16 cellular contexts compared by ENCODE assay signal in genomic region chr3:68832680-68833079, GRCh38.
DNase-seq lines count a peak whose midpoint lies in the region; FAIRE-seq and TF ChIP-seq lines count a peak whose summit lies in the region.
"Had no signal": no experiment of that assay in that cellular context is flagged by ENCODE, and none has a peak within 500 bp of the region (broad histone marks: within the 10 kb centered on the region; RNA-seq: fewer than 3 reads in every experiment).

No MANE protein-coding gene starts in this region.

- H4K8ac ChIP-seq in H1 (ENCODE audit: extremely low read depth, insufficient read depth, low read length), result no peak overlapping the region
- H4K8ac ChIP-seq in trophoblast cell (ENCODE audit: low read depth, low read length), result no peak overlapping the region

- TF ChIP-seq POLR2A in H1 (IDR thresholded peaks at IDR 0.05; ENCODE audit: control extremely low read depth in 1 of 2, low read depth in 2 of 2, low read length in 2 of 2), result no peak

- H3K27me3 Mint-ChIP-seq in neural crest cell (ENCODE audit: low read depth), result peaks cover 2% of the 10 kb centered on the region

- BruUV-seq in PC-9 (replicated peaks; lab: Mats Ljungman, UMichigan), result no TSS peak

- H3K27ac Mint-ChIP-seq in neural crest cell (ENCODE audit: unreplicated experiment), result peak overlapping the region; percentile 30
- H3K27ac Mint-ChIP-seq: CD4-positive, alpha-beta memory T cell; GM23338 had no signal

- H2BK12ac ChIP-seq in H1 (ENCODE audit: low read depth, low read length) (no peak overlapping the region), trophoblast cell (ENCODE audit: low read length) (no peak overlapping the region)

- H3K36me3 ChIP-seq in H1 (ENCODE audit: control insufficient read depth in 2 of 4, insufficient read depth in 4 of 4, low read length in 3 of 4) (no peaks in the 10 kb centered on the region), trophoblast cell (ENCODE audit: control insufficient read depth in 1 of 2, insufficient read depth in 2 of 2, low read length in 2 of 2) (no peaks in the 10 kb centered on the region), PC-9 (ENCODE audit: low read depth) (no peaks in the 10 kb centered on the region)
- H3K36me3 ChIP-seq: BLaER1 had no signal

- no peak overlapping the region for H2BK15ac ChIP-seq in H1 (ENCODE audit: low read length)

- H3K9me3 Mint-ChIP-seq in neural crest cell, result peaks cover 8% of the 10 kb centered on the region

- H3K4me1 ChIP-seq in H1 (replicated peaks in 1 of 4; ENCODE audit: control insufficient read depth in 3 of 4, insufficient read depth in 4 of 4, low read length in 3 of 4) (no peaks in the 10 kb centered on the region), trophoblast cell (ENCODE audit: control insufficient read depth in 1 of 2, insufficient read depth in 2 of 2, low read length in 2 of 2) (no peaks in the 10 kb centered on the region), PC-9 (replicated peaks; ENCODE audit: insufficient read depth) (no peaks in the 10 kb centered on the region)
- H3K4me1 ChIP-seq: BLaER1 had no signal

- no peaks in the 10 kb centered on the region for H3K27me3 ChIP-seq in H1 (replicated peaks in 1 of 4; ENCODE audit: control insufficient read depth in 3 of 4, extremely low read depth in 1 of 4, insufficient read depth in 3 of 4, low read length in 3 of 4)
- H3K27me3 ChIP-seq in trophoblast cell (ENCODE audit: insufficient read depth, low read length), result no peaks in the 10 kb centered on the region
- H3K27me3 ChIP-seq in PC-9 (ENCODE audit: insufficient read depth, low read depth), result 0 out of 2 replicates have a peak, but pooled peaks cover 7% of the 10 kb centered on the region
- H3K27me3 ChIP-seq: BLaER1 had no signal

- H4K20me1 ChIP-seq in H1 (replicated peaks in 1 of 2; ENCODE audit: control insufficient read depth in 1 of 2, insufficient read depth in 2 of 2, low read length in 2 of 2) (no peaks in the 10 kb centered on the region), PC-9 (ENCODE audit: insufficient read depth) (no peaks in the 10 kb centered on the region)
- H4K20me1 ChIP-seq: BLaER1 had no signal

- H3K79me2 ChIP-seq in H1 (ENCODE audit: control insufficient read depth in 1 of 2, insufficient read depth in 2 of 2, low read length in 2 of 2) (no peaks in the 10 kb centered on the region), trophoblast cell (ENCODE audit: control insufficient read depth, insufficient read depth, low read length, poor library complexity) (no peaks in the 10 kb centered on the region), PC-9 (ENCODE audit: low read depth) (no peaks in the 10 kb centered on the region)

- H3K23ac ChIP-seq in H1 (ENCODE audit: insufficient read length) (no peak overlapping the region), trophoblast cell (ENCODE audit: low read length) (no peak overlapping the region)

- no peaks in the 10 kb centered on the region for H3K23me2 ChIP-seq in H1 (ENCODE audit: low read depth, low read length)

- no peak overlapping the region for H3K27ac ChIP-seq in H1 (ENCODE audit: low read depth, low read length)
- H3K27ac ChIP-seq in trophoblast cell (ENCODE audit: low read depth, low read length), result no peak overlapping the region
- no peak overlapping the region for H3K27ac ChIP-seq in PC-9
- H3K27ac ChIP-seq: 22Rv1, BLaER1 had no signal

- no peak overlapping the region for H2BK5ac ChIP-seq in H1 (ENCODE audit: low read depth, low read length)
- no peak overlapping the region for H2BK5ac ChIP-seq in trophoblast cell (ENCODE audit: low read depth, low read length, poor library complexity)

- no peaks in the 10 kb centered on the region for H3F3A ChIP-seq in PC-9 (ENCODE audit: insufficient read depth, low read depth)

- H4K5ac ChIP-seq in H1 (ENCODE audit: insufficient read length, low read depth, low read length), result no peak overlapping the region

- H3K4ac ChIP-seq in H1 (replicated peaks; ENCODE audit: insufficient read length, low read depth, low read length) (no peak overlapping the region), trophoblast cell (ENCODE audit: low read depth, low read length) (no peak overlapping the region)

- no peak overlapping the region for H2AFZ ChIP-seq in H1 (ENCODE audit: low read length)
- no peak overlapping the region for H2AFZ ChIP-seq in trophoblast cell (ENCODE audit: insufficient read depth, low read length, poor library complexity)
- no peak overlapping the region for H2AFZ ChIP-seq in PC-9
- H2AFZ ChIP-seq: GM23338 had no signal

- H3K9me2 ChIP-seq in PC-9 (ENCODE audit: insufficient read depth), result no peaks in the 10 kb centered on the region

- H3K4me3 ChIP-seq in H1 (ENCODE audit: extremely low read depth in 1 of 4, insufficient read depth in 2 of 4, low read depth in 3 of 4, low read length in 4 of 4), result no peak overlapping the region
- H3K4me3 ChIP-seq in trophoblast cell (ENCODE audit: low read depth, low read length), result no peak overlapping the region
- H3K4me3 ChIP-seq in PC-9, result no peak overlapping the region
- H3K4me3 ChIP-seq: BLaER1, GM23338 had no signal

- peak; percentile 7 for DNase-seq in NCI-H510A (lab: John Stamatoyannopoulos, UW)
- no peak for DNase-seq in NCI-H510A treated with DMSO at 0.1 percent for 48 hours (lab: John Stamatoyannopoulos, UW)
- no peak for DNase-seq in H1 (ENCODE audit: low read depth in 1 of 2, low spot score in 2 of 2)
- DNase-seq in neural crest cell (ENCODE audit: low read depth, low spot score), result no peak
- DNase-seq in trophoblast cell, result no peak
- no peak for DNase-seq in PC-9
- DNase-seq in activated CD4-positive, alpha-beta T cell treated with anti-CD3 and anti-CD28 coated beads for 4 hours, result no peak
- DNase-seq: CD4-positive, alpha-beta memory T cell; DMS153; DMS79; GF-D8; H7 had no signal

- H3K4me1 Mint-ChIP-seq in neural crest cell, result no peaks in the 10 kb centered on the region
- H3K4me1 Mint-ChIP-seq: CD14-positive monocyte; CD4-positive, alpha-beta memory T cell; GM23338 had no signal

- WGBS in H1 (ENCODE audit: extremely low coverage in 1 of 2, insufficient coverage in 1 of 2, insufficient read length in 1 of 2, insufficient replicate concordance in 2 of 2, low coverage in 1 of 2, low lambda C conversion rate in 2 of 2, missing lambda C conversion rate in 1 of 2), 2 experiments, result 87% methylated on average over 8 of the region's 9 CpGs; no CpG with 5 or more reads in 1 of the 2 experiments
- no CpG with 5 or more reads among the region's 9 CpGs for whole genome bisulfite sequencing in trophoblast cell (ENCODE audit: extremely low coverage, insufficient coverage, insufficient read length)

- H3K79me1 ChIP-seq in H1 (ENCODE audit: low read depth, low read length) (no peaks in the 10 kb centered on the region), trophoblast cell (ENCODE audit: low read length) (no peaks in the 10 kb centered on the region)

- no peak for FAIRE-seq in H1 (lab: Jason Lieb, UNC)

- intact Hi-C loops in PC-9 (cut with micrococcal nuclease; ENCODE audit: unreplicated experiment), result no loop called here

- H3K4me2 ChIP-seq in H1 (ENCODE audit: insufficient read depth in 1 of 2, low read depth in 2 of 2, low read length in 2 of 2) (no peak overlapping the region), trophoblast cell (ENCODE audit: low read length) (no peak overlapping the region), PC-9 (no peak overlapping the region)
- H3K4me2 ChIP-seq: BLaER1, GM23338 had no signal

- no peak overlapping the region for H3K9ac ChIP-seq in H1 (replicated peaks in 1 of 4; ENCODE audit: extremely low read depth in 1 of 4, low read depth in 3 of 4, low read length in 3 of 4)
- no peak overlapping the region for H3K9ac ChIP-seq in trophoblast cell (ENCODE audit: low read length)
- H3K9ac ChIP-seq: BLaER1 had no signal

- POLR2A ChIA-PET in H1 (lab: Charles Lee; ENCODE audit: partially characterized antibody), result no interaction called here
- POLR2A ChIA-PET in PC-9 (lab: Charles Lee; ENCODE audit: unreplicated experiment), result no interaction called here

- H3K14ac ChIP-seq in H1 (ENCODE audit: insufficient read length) (no peak overlapping the region), trophoblast cell (ENCODE audit: low read length) (no peak overlapping the region)

- H2AK5ac ChIP-seq in H1 (ENCODE audit: low read depth, low read length), result no peak overlapping the region
- H2AK5ac ChIP-seq in trophoblast cell (ENCODE audit: low read length), result no peak overlapping the region

- H3K56ac ChIP-seq in H1 (replicated peaks; ENCODE audit: insufficient read length, low read depth, low read length), result no peak overlapping the region

- no peak overlapping the region for H2BK20ac ChIP-seq in H1 (ENCODE audit: low read length)

- CTCF ChIA-PET in H1 (lab: Charles Lee; ENCODE audit: partially characterized antibody) (interaction anchor here (0.7 to 1.2 kb wide), 3 partner anchors 160 to 494 kb away, joined by 3 to 5 read pairs (median 4); no protein-coding TSS in a partner anchor), PC-9 (lab: Charles Lee) (no interaction called here)

- TF ChIP-seq CTCF in H1 (IDR thresholded peaks at IDR 0.05; ENCODE audit: control extremely low read depth in 1 of 3, insufficient read depth in 1 of 3, low read depth in 1 of 3, low read length in 3 of 3) (peak in 2 of 3 experiments; percentile 5 to 8; a peak in 2 of 4 replicates), neural crest cell (conservative IDR thresholded peaks at IDR 0.05) (no peak), PC-9 (conservative IDR thresholded peaks at IDR 0.05) (no peak)

- no peak; a peak in 1 of 4 replicates for TF ChIP-seq RAD21 in H1 (IDR thresholded peaks at IDR 0.05 in 1 of 2, conservative IDR thresholded peaks at IDR 0.05 in 1 of 2; ENCODE audit: low read depth in 2 of 2, low read length in 2 of 2)

- H4K91ac ChIP-seq in H1 (replicated peaks; ENCODE audit: insufficient read length, low read length), result no peak overlapping the region
- H4K91ac ChIP-seq in trophoblast cell (ENCODE audit: low read depth, low read length), result no peak overlapping the region

- H3K18ac ChIP-seq in H1 (ENCODE audit: extremely low read depth, low read length) (0 out of 2 replicates have a peak overlapping the region, but pooled peaks have one; percentile 15), trophoblast cell (ENCODE audit: low read length) (no peak overlapping the region)

- H3K4me3 Mint-ChIP-seq in neural crest cell, result no peak overlapping the region
- H3K4me3 Mint-ChIP-seq: CD14-positive monocyte; CD4-positive, alpha-beta memory T cell; GM23338 had no signal

- no peak overlapping the region for H4K12ac ChIP-seq in trophoblast cell (ENCODE audit: low read depth, low read length)

- H3K9me3 ChIP-seq in H1 (ENCODE audit: insufficient read depth in 2 of 2, low read depth in 1 of 2, low read length in 1 of 2), result no peaks in the 10 kb centered on the region
- no peaks in the 10 kb centered on the region for H3K9me3 ChIP-seq in trophoblast cell (ENCODE audit: insufficient read depth, low read depth, low read length)
- H3K9me3 ChIP-seq in PC-9 (ENCODE audit: insufficient read depth, low read depth), result no peaks in the 10 kb centered on the region

- peaks cover 8% of the 10 kb centered on the region for H3K36me3 Mint-ChIP-seq in neural crest cell (ENCODE audit: low read depth)
- H3K36me3 Mint-ChIP-seq: CD14-positive monocyte; CD4-positive, alpha-beta memory T cell had no signal

- no peak overlapping the region for H2BK120ac ChIP-seq in H1 (replicated peaks; ENCODE audit: low read depth, low read length)
- H2BK120ac ChIP-seq in trophoblast cell (ENCODE audit: insufficient read depth, low read length, poor library complexity), result no peak overlapping the region

- TF ChIP-seq EP300 in H1 (IDR thresholded peaks at IDR 0.05; ENCODE audit: borderline replicate concordance in 1 of 2, low read depth in 2 of 2, low read length in 2 of 2), result no peak

Comparison
In these comparisons a context has a peak if more than half of its experiments do, and no peak if none do; other contexts are left out.
1. CTCF ChIP-seq: peak in H1 (2 of 3); none in neural crest cell (single experiment) and PC-9 (single experiment).